ENCODE assay signal across 18 cellular contexts in genomic region chr2:65557616-65558573, GRCh38.
"Had no signal": no experiment of that assay in that cellular context is flagged by ENCODE, and none has a peak within 500 bp of the region (broad histone marks: within the 10 kb centered on the region; RNA-seq: fewer than 3 reads in every experiment).

No MANE protein-coding gene starts in this region.

- H3K36me3 ChIP-seq: left ventricle myocardium inferior, thyroid gland had no signal

- H3K27ac ChIP-seq: body of pancreas, left ventricle myocardium inferior, thyroid gland, VCaP had no signal

- H3K27me3 ChIP-seq: body of pancreas, thyroid gland had no signal

- H3K9me3 ChIP-seq: body of pancreas, left ventricle myocardium inferior, thyroid gland had no signal

- DNase-seq: activated CD4-positive, alpha-beta memory T cell treated with anti-CD3 and anti-CD28 coated beads for 36 hours; activated naive CD4-positive, alpha-beta T cell treated with Interleukin-2 at 50 U/mL for 16 hours; activated T-cell treated with anti-CD3 and anti-CD28 coated beads, Interleukin-2, amount 50 U/mL, for 1 hour; body of pancreas; dermis blood vessel endothelial cell; effector memory CD8-positive, alpha-beta T cell; left ventricle myocardium inferior; mammary epithelial cell; nephron progenitor cell; occipital lobe; retina; stimulated activated CD4-positive, alpha-beta T cell treated with anti-CD3 and anti-CD28 coated beads, Interleukin-12 subunit alpha, Interleukin-12 subunit beta, amount 100 ng/mL, for 4 hours; stimulated activated CD4-positive, alpha-beta T cell treated with anti-CD3 and anti-CD28 coated beads, Interleukin-1b, Interleukin-23, amount 100 ng/mL, for 48 hours; stimulated activated CD8-positive, alpha-beta memory T cell treated with anti-CD3 and anti-CD28 coated beads, Interleukin-4, amount 100 ng/mL, for 48 hours; stimulated activated naive CD4-positive, alpha-beta T cell; T-helper 2 cell; thyroid gland had no signal

- H3K4me3 ChIP-seq: body of pancreas, left ventricle myocardium inferior, thyroid gland had no signal
